ENCODE assay signal across 8 cellular contexts in genomic region chr1:203338335-203339036, GRCh38. TPM values are rescaled to one million over a fixed set of nuclear protein-coding genes. Genes with fewer than 3 reads are reported as not detected.
DNase-seq lines count a peak whose midpoint lies in the region; ATAC-seq and TF ChIP-seq lines count a peak whose summit lies in the region.

No MANE protein-coding gene starts in this region.

- no peak overlapping the region for H3K27ac ChIP-seq in lower lobe of right lung

- no peaks in the 10 kb centered on the region for H3K36me3 Mint-ChIP-seq in activated CD4-positive, alpha-beta T cell treated with anti-CD3 and anti-CD28 coated beads, Interleukin-2, amount 10 ng/mL, durations not matched to agents 24 days and 14 days (ENCODE audit: low read depth)

- no peak overlapping the region for H3K4me3 Mint-ChIP-seq in activated CD4-positive, alpha-beta T cell treated with anti-CD3 and anti-CD28 coated beads, Interleukin-2, amount 10 ng/mL, durations not matched to agents 24 days and 14 days

- H3K4me1 Mint-ChIP-seq in activated CD4-positive, alpha-beta T cell treated with anti-CD3 and anti-CD28 coated beads, Interleukin-2, amount 10 ng/mL, durations not matched to agents 24 days and 14 days, result peaks cover 24% of the 10 kb centered on the region

- DNase-seq in AML-193 (lab: John Stamatoyannopoulos, UW), result peak; percentile 49 to 58
- DNase-seq in GM19240 (ENCODE audit: insufficient read length, low spot score), result peak; percentile 68
- peak; percentile 44 for DNase-seq in NCI-H345 treated with DMSO at 0.1 percent for 48 hours (lab: John Stamatoyannopoulos, UW; ENCODE audit: unreplicated experiment)
- peak; percentile 87 for DNase-seq in activated CD4-positive, alpha-beta T cell treated with anti-CD3 and anti-CD28 coated beads, Interleukin-2, amount 10 ng/mL, durations not matched to agents 24 days and 14 days
- peak; percentile 46 for DNase-seq in dedifferentiated amniotic fluid mesenchymal stem cell (ENCODE audit: extremely low spot score)
- no peak for DNase-seq in lower lobe of right lung
- DNase-seq in stimulated activated naive CD8-positive, alpha-beta T cell treated with anti-CD3 and anti-CD28 coated beads, Interleukin-15, Interleukin-2, amounts not matched to agents 100 U/mL and 50 U/mL, for 24 hours, result peak; percentile 61

- peaks cover 30% of the 10 kb centered on the region for H3K27me3 Mint-ChIP-seq in activated CD4-positive, alpha-beta T cell treated with anti-CD3 and anti-CD28 coated beads, Interleukin-2, amount 10 ng/mL, durations not matched to agents 24 days and 14 days

- ATAC-seq in lower lobe of right lung (peak; percentile 76), GM18505 (IDR thresholded peaks at IDR 0.05; ENCODE audit: unreplicated experiment) (no peak)
- ATAC-seq in stimulated activated naive CD8-positive, alpha-beta T cell treated with anti-CD3 and anti-CD28 coated beads, Interleukin-15, Interleukin-2, amounts not matched to agents 100 U/mL and 50 U/mL, for 24 hours, result peak; percentile 59

- H3K4me1 ChIP-seq in lower lobe of right lung, result peaks cover 33% of the 10 kb centered on the region

- no peaks in the 10 kb centered on the region for H3K27me3 ChIP-seq in lower lobe of right lung (ENCODE audit: low read depth)

- TF ChIP-seq POLR2A in GM18505 (IDR thresholded peaks at IDR 0.05; ENCODE audit: borderline replicate concordance, extremely low read depth, insufficient read depth, insufficient read length), result no peak

- H3K9me3 ChIP-seq in lower lobe of right lung, result no peaks in the 10 kb centered on the region

- H3K36me3 ChIP-seq in lower lobe of right lung, result no peaks in the 10 kb centered on the region

- intact Hi-C loops in activated CD4-positive, alpha-beta T cell treated with anti-CD3 and anti-CD28 coated beads, Interleukin-2, amount 10 ng/mL, durations not matched to agents 24 days and 14 days (cut with micrococcal nuclease), result loop anchor here (1.0 kb wide), 4 partner anchors 11 to 71 kb away; partner anchors contain the start of gene BTG2
- intact Hi-C loops in lower lobe of right lung (cut with DNase I), result loop anchor here (5.0 kb wide), 1 partner anchor 66 kb away; no protein-coding TSS in a partner anchor

- H3K9me3 Mint-ChIP-seq in activated CD4-positive, alpha-beta T cell treated with anti-CD3 and anti-CD28 coated beads, Interleukin-2, amount 10 ng/mL, durations not matched to agents 24 days and 14 days, result no peaks in the 10 kb centered on the region

- no peak overlapping the region for H3K27ac Mint-ChIP-seq in activated CD4-positive, alpha-beta T cell treated with anti-CD3 and anti-CD28 coated beads, Interleukin-2, amount 10 ng/mL, durations not matched to agents 24 days and 14 days

- no peak overlapping the region for H3K4me3 ChIP-seq in lower lobe of right lung

- TF ChIP-seq CTCF in lower lobe of right lung (IDR thresholded peaks at IDR 0.05), result peak; percentile 84

RNA-seq across cellular contexts. Expression of gene FMOD, which starts 12.4 kb away (rescaled TPM):
- total RNA-seq in activated CD4-positive, alpha-beta T cell treated with anti-CD3 and anti-CD28 coated beads, Interleukin-2, amount 10 ng/mL, durations not matched to agents 24 days and 14 days, result 1.4 and 1.9 TPM in 2 replicates
- 28.9 TPM for total RNA-seq in lower lobe of right lung

RNA-seq across cellular contexts. Expression of gene BTG2, which starts 33.2 kb away (rescaled TPM):
- total RNA-seq in activated CD4-positive, alpha-beta T cell treated with anti-CD3 and anti-CD28 coated beads, Interleukin-2, amount 10 ng/mL, durations not matched to agents 24 days and 14 days, result 106 and 108 TPM in 2 replicates
- total RNA-seq in lower lobe of right lung, result 96.7 TPM

Comparison
In these comparisons a context has a peak if more than half of its experiments do, and no peak if none do; other contexts are left out.
1. RNA of gene FMOD, which starts 12.4 kb away (total RNA-seq): 28.9 TPM in lower lobe of right lung (single experiment); 1.4 to 1.9 TPM in activated CD4-positive, alpha-beta T cell treated with anti-CD3 and anti-CD28 coated beads, Interleukin-2, amount 10 ng/mL, durations not matched to agents 24 days and 14 days; every median in the first group is over 10 times any median in the second.